40 cellular contexts compared by ENCODE assay signal in the genomic region with DNA sequence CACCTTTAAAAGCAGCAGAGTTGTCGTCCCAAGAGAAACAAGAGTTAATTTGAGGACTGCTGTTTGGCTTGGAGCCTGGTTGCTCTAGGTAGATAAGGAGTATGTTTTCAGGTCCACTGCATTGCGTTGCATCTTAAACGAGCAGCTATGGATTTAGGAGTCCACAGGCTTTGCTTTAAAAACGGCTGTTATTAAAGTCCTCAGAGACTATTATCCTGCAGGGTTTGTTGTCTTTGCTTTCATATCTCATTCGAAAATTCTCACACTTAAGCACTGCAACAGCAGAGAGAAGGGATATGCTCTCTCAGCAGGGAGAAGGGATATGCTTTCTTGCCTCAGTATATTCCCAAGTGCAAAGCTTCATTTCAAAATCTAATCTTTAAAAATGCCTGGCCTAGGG.
"Had no signal": no experiment of that assay in that cellular context is flagged by ENCODE, and none has a peak within 500 bp of the region (broad histone marks: within the 10 kb centered on the region; RNA-seq: fewer than 3 reads in every experiment).

No MANE protein-coding gene starts in this region.

- H3K27me3 Mint-ChIP-seq: activated naive CD4-positive, alpha-beta T cell treated with anti-CD3 and anti-CD28 coated beads, Interleukin-2, amount 10 ng/mL, durations not matched to agents 7 days and 5 days; activated naive CD4-positive, alpha-beta T cell treated with anti-CD3 and anti-CD28 coated beads, Interleukin-2, amount 50 U/mL, for 24 hours; activated naive CD8-positive, alpha-beta T cell; activated naive CD8-positive, alpha-beta T cell treated with anti-CD3 and anti-CD28 coated beads for 36 hours; activated naive CD8-positive, alpha-beta T cell treated with anti-CD3 and anti-CD28 coated beads, Interleukin-2, amount 10 ng/mL, durations not matched to agents 7 days and 5 days; activated naive CD8-positive, alpha-beta T cell treated with anti-CD3 and anti-CD28 coated beads, Interleukin-2, amount 50 U/mL, for 24 hours; activated T-helper 17 cell treated with anti-CD3 and anti-CD28 coated beads, Interleukin-2, amount 50 U/mL, for 72 hours; brain; central memory CD8-positive, alpha-beta T cell had no signal

- H3K36me3 ChIP-seq: adrenal gland, ascending aorta, brain microvascular endothelial cell, breast epithelium, cardiac muscle cell had no signal

- H3K27ac Mint-ChIP-seq: activated naive CD4-positive, alpha-beta T cell treated with anti-CD3 and anti-CD28 coated beads for 36 hours; activated naive CD4-positive, alpha-beta T cell treated with anti-CD3 and anti-CD28 coated beads, Interleukin-2, amount 10 ng/mL, durations not matched to agents 7 days and 5 days; activated naive CD4-positive, alpha-beta T cell treated with anti-CD3 and anti-CD28 coated beads, Interleukin-2, amount 50 U/mL, for 24 hours; activated naive CD4-positive, alpha-beta T cell treated with anti-CD3 and anti-CD28 coated beads, Interleukin-2, amount 50 U/mL, for 72 hours; activated naive CD8-positive, alpha-beta T cell; activated naive CD8-positive, alpha-beta T cell treated with anti-CD3 and anti-CD28 coated beads for 36 hours; activated naive CD8-positive, alpha-beta T cell treated with anti-CD3 and anti-CD28 coated beads, Interleukin-2, amount 10 ng/mL, durations not matched to agents 7 days and 5 days; activated naive CD8-positive, alpha-beta T cell treated with anti-CD3 and anti-CD28 coated beads, Interleukin-2, amount 50 U/mL, for 24 hours; activated T-cell treated with anti-CD3 and anti-CD28 coated beads, Interleukin-2, amount 50 U/mL, for 24 hours; activated T-cell treated with anti-CD3 and anti-CD28 coated beads, Interleukin-2, amount 50 U/mL, for 72 hours; activated T-helper 1 cell treated with anti-CD3 and anti-CD28 coated beads, Interleukin-12 subunit alpha, Interleukin-12 subunit beta, Interleukin-2, Interleukin-4 antibody, amounts not matched to agents 30 ng/mL and 10 ng/mL and 1 ng/mL, durations not matched to agents 14 hours and 24 hours and 36 hours; activated T-helper 17 cell treated with anti-CD3 and anti-CD28 coated beads, Interleukin-2, amount 50 U/mL, for 72 hours; activated T-helper 2 cell treated with anti-CD3 and anti-CD28 coated beads, Interferon-gamma antibody, Interleukin-2, Interleukin-4, amounts not matched to agents 10 μg/mL and 5 μg/mL and 100 μg/mL, durations not matched to agents 14 hours and 24 hours and 36 hours; brain had no signal

- FAIRE-seq: bronchial epithelial cell had no signal

- ATAC-seq: activated naive CD4-positive, alpha-beta T cell treated with anti-CD3 and anti-CD28 coated beads, Interleukin-2, amount 50 U/mL, for 72 hours; activated naive CD8-positive, alpha-beta T cell treated with anti-CD3 and anti-CD28 coated beads, Interleukin-2, amount 50 U/mL, for 24 hours; activated T-cell treated with anti-CD3 and anti-CD28 coated beads, Interleukin-2, amount 50 U/mL, for 4 hours; activated T-cell treated with anti-CD3 and anti-CD28 coated beads, Interleukin-2, amount 50 U/mL, for 72 hours; activated T-helper 17 cell treated with anti-CD3 and anti-CD28 coated beads, Interleukin-2, amount 50 U/mL, for 72 hours; body of pancreas had no signal

- H3K27ac ChIP-seq: adrenal gland, ascending aorta, body of pancreas, brain microvascular endothelial cell, breast epithelium, cardiac muscle cell had no signal

- H3K4me3 ChIP-seq: adrenal gland, ascending aorta, body of pancreas, breast epithelium, cardiac muscle cell had no signal

- H3K9me3 ChIP-seq: adrenal gland, ascending aorta, body of pancreas, breast epithelium had no signal

- H3K36me3 Mint-ChIP-seq: activated naive CD4-positive, alpha-beta T cell treated with anti-CD3 and anti-CD28 coated beads, Interleukin-2, amount 10 ng/mL, durations not matched to agents 7 days and 5 days; activated naive CD4-positive, alpha-beta T cell treated with anti-CD3 and anti-CD28 coated beads, Interleukin-2, amount 50 U/mL, for 24 hours; activated naive CD4-positive, alpha-beta T cell treated with anti-CD3 and anti-CD28 coated beads, Interleukin-2, amount 50 U/mL, for 72 hours; activated naive CD8-positive, alpha-beta T cell; activated naive CD8-positive, alpha-beta T cell treated with anti-CD3 and anti-CD28 coated beads for 36 hours; activated naive CD8-positive, alpha-beta T cell treated with anti-CD3 and anti-CD28 coated beads, Interleukin-2, amount 10 ng/mL, durations not matched to agents 7 days and 5 days; brain had no signal

- H3K4me1 ChIP-seq: adrenal gland, ascending aorta, body of pancreas, breast epithelium had no signal

- DNase-seq: activated effector memory CD4-positive, alpha-beta T cell treated with anti-CD3 and anti-CD28 coated beads, Interleukin-2, amount 50 U/mL, for 16 hours; activated effector memory CD4-positive, alpha-beta T cell treated with Interleukin-2 at 50 U/mL for 16 hours; activated gamma-delta T cell; activated gamma-delta T cell treated with Interleukin-2 at 50 U/mL for 16 hours; activated naive CD4-positive, alpha-beta T cell; activated naive CD4-positive, alpha-beta T cell treated with anti-CD3 and anti-CD28 coated beads for 36 hours; activated naive CD4-positive, alpha-beta T cell treated with anti-CD3 and anti-CD28 coated beads, Interleukin-2, amount 10 ng/mL, durations not matched to agents 7 days and 5 days; activated naive CD4-positive, alpha-beta T cell treated with anti-CD3 and anti-CD28 coated beads, Interleukin-2, amount 50 U/mL, for 16 hours; activated naive CD4-positive, alpha-beta T cell treated with Interleukin-2 at 50 U/mL for 16 hours; activated naive CD8-positive, alpha-beta T cell treated with anti-CD3 and anti-CD28 coated beads for 36 hours; activated naive CD8-positive, alpha-beta T cell treated with anti-CD3 and anti-CD28 coated beads, Interleukin-2, amount 10 ng/mL, durations not matched to agents 7 days and 5 days; activated naive CD8-positive, alpha-beta T cell treated with anti-CD3 and anti-CD28 coated beads, Interleukin-2, amount 50 U/mL, for 24 hours; activated T-cell treated with anti-CD3 and anti-CD28 coated beads for 4 hours; activated T-cell treated with anti-CD3 and anti-CD28 coated beads, Interleukin-2, amount 50 U/mL, for 1 hour; activated T-cell treated with anti-CD3 and anti-CD28 coated beads, Interleukin-2, amount 50 U/mL, for 24 hours; activated T-cell treated with anti-CD3 and anti-CD28 coated beads, Interleukin-2, amount 50 U/mL, for 4 hours; activated T-cell treated with anti-CD3 and anti-CD28 coated beads, Interleukin-2, amount 50 U/mL, for 48 hours; activated T-cell treated with anti-CD3 and anti-CD28 coated beads, Interleukin-2, amount 50 U/mL, for 72 hours; adrenal gland; amniotic stem cell; amygdala; anterior cingulate cortex; aorta; body of pancreas; brain microvascular endothelial cell; caudate nucleus; central memory CD4-positive, alpha-beta T cell; cerebellar nuclear complex had no signal

- H3K9me3 Mint-ChIP-seq: activated naive CD4-positive, alpha-beta T cell treated with anti-CD3 and anti-CD28 coated beads for 36 hours; activated naive CD4-positive, alpha-beta T cell treated with anti-CD3 and anti-CD28 coated beads, Interleukin-2, amount 10 ng/mL, durations not matched to agents 7 days and 5 days; activated naive CD4-positive, alpha-beta T cell treated with anti-CD3 and anti-CD28 coated beads, Interleukin-2, amount 50 U/mL, for 24 hours; activated naive CD4-positive, alpha-beta T cell treated with anti-CD3 and anti-CD28 coated beads, Interleukin-2, amount 50 U/mL, for 72 hours; activated naive CD8-positive, alpha-beta T cell treated with anti-CD3 and anti-CD28 coated beads for 36 hours; activated naive CD8-positive, alpha-beta T cell treated with anti-CD3 and anti-CD28 coated beads, Interleukin-2, amount 10 ng/mL, durations not matched to agents 7 days and 5 days; activated T-cell treated with anti-CD3 and anti-CD28 coated beads, Interleukin-2, amount 50 U/mL, for 24 hours; activated T-cell treated with anti-CD3 and anti-CD28 coated beads, Interleukin-2, amount 50 U/mL, for 4 hours; activated T-cell treated with anti-CD3 and anti-CD28 coated beads, Interleukin-2, amount 50 U/mL, for 72 hours; activated T-helper 1 cell treated with anti-CD3 and anti-CD28 coated beads, Interleukin-12 subunit alpha, Interleukin-12 subunit beta, Interleukin-2, Interleukin-4 antibody, amounts not matched to agents 30 ng/mL and 10 ng/mL and 1 ng/mL, durations not matched to agents 14 hours and 24 hours and 36 hours; activated T-helper 17 cell treated with anti-CD3 and anti-CD28 coated beads, Interleukin-2, amount 50 U/mL, for 72 hours; activated T-helper 2 cell treated with anti-CD3 and anti-CD28 coated beads, Interferon-gamma antibody, Interleukin-2, Interleukin-4, amounts not matched to agents 10 μg/mL and 5 μg/mL and 100 μg/mL, durations not matched to agents 14 hours and 24 hours and 36 hours had no signal

- H3K4me1 Mint-ChIP-seq: activated naive CD4-positive, alpha-beta T cell treated with anti-CD3 and anti-CD28 coated beads, Interleukin-2, amount 10 ng/mL, durations not matched to agents 7 days and 5 days; activated naive CD4-positive, alpha-beta T cell treated with anti-CD3 and anti-CD28 coated beads, Interleukin-2, amount 50 U/mL, for 24 hours; activated naive CD8-positive, alpha-beta T cell treated with anti-CD3 and anti-CD28 coated beads for 36 hours; activated naive CD8-positive, alpha-beta T cell treated with anti-CD3 and anti-CD28 coated beads, Interleukin-2, amount 10 ng/mL, durations not matched to agents 7 days and 5 days; activated naive CD8-positive, alpha-beta T cell treated with anti-CD3 and anti-CD28 coated beads, Interleukin-2, amount 50 U/mL, for 24 hours; activated T-helper 17 cell treated with anti-CD3 and anti-CD28 coated beads, Interleukin-2, amount 50 U/mL, for 72 hours; brain; central memory CD8-positive, alpha-beta T cell had no signal

- H3K4me3 Mint-ChIP-seq: activated naive CD4-positive, alpha-beta T cell treated with anti-CD3 and anti-CD28 coated beads for 36 hours; activated naive CD4-positive, alpha-beta T cell treated with anti-CD3 and anti-CD28 coated beads, Interleukin-2, amount 10 ng/mL, durations not matched to agents 7 days and 5 days; activated naive CD4-positive, alpha-beta T cell treated with anti-CD3 and anti-CD28 coated beads, Interleukin-2, amount 50 U/mL, for 24 hours; activated naive CD8-positive, alpha-beta T cell; activated naive CD8-positive, alpha-beta T cell treated with anti-CD3 and anti-CD28 coated beads for 36 hours; activated naive CD8-positive, alpha-beta T cell treated with anti-CD3 and anti-CD28 coated beads, Interleukin-2, amount 10 ng/mL, durations not matched to agents 7 days and 5 days; activated naive CD8-positive, alpha-beta T cell treated with anti-CD3 and anti-CD28 coated beads, Interleukin-2, amount 50 U/mL, for 24 hours; activated T-cell treated with anti-CD3 and anti-CD28 coated beads, Interleukin-2, amount 50 U/mL, for 24 hours; activated T-cell treated with anti-CD3 and anti-CD28 coated beads, Interleukin-2, amount 50 U/mL, for 4 hours; activated T-cell treated with anti-CD3 and anti-CD28 coated beads, Interleukin-2, amount 50 U/mL, for 72 hours; activated T-helper 1 cell treated with anti-CD3 and anti-CD28 coated beads, Interleukin-12 subunit alpha, Interleukin-12 subunit beta, Interleukin-2, Interleukin-4 antibody, amounts not matched to agents 30 ng/mL and 10 ng/mL and 1 ng/mL, durations not matched to agents 14 hours and 24 hours and 36 hours; activated T-helper 17 cell treated with anti-CD3 and anti-CD28 coated beads, Interleukin-2, amount 50 U/mL, for 72 hours; brain; central memory CD8-positive, alpha-beta T cell had no signal

- H3K27me3 ChIP-seq: adrenal gland, ascending aorta, body of pancreas, brain microvascular endothelial cell, cardiac muscle cell had no signal
